ENCODE assay signal across 15 cellular contexts in the genomic region with DNA sequence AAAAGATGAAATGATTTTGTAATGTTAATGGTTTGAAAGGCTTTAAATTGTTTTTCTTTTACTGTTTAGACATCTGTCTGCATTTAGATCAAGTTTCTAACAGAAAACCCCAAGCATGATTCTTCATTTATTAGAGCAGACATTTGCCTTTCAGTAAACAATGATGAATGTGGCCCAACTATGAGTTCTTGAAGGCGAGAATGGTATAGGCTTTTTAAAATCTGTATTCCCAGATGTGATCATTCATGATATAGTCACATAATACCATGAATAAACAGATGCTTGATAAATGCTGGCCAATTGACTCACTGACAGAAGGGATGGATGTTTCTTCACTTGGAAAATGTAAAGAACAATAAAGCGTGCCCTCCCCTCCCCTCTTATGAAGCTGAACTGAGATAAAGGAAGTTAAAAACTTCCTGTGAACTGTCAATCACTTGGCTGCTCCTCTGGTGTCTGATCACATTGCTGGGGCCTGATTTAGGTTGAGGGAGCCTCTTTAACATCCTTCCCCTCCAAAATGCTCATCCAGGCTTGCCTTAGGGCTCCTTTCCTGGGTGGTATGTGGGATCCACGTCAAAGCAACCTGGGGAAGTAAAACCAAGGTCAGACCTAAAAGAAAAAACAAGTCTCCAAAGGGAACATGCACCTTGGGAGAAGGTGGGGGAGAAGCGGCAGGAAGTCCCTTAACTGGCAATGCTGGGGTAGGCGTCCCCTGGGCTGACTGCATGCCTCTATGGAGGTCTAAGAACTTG. TPM values are rescaled to one million over a fixed set of nuclear protein-coding genes. Genes with fewer than 3 reads are reported as not detected.
"Had no signal": no experiment of that assay in that cellular context is flagged by ENCODE, and none has a peak within 500 bp of the region (broad histone marks: within the 10 kb centered on the region; RNA-seq: fewer than 3 reads in every experiment).

No MANE protein-coding gene starts in this region.

- H3K4me1 ChIP-seq: body of pancreas, gastrocnemius medialis, pancreas, thyroid gland had no signal

- DNase-seq: activated CD4-positive, CD25-positive, alpha-beta regulatory T cell treated with anti-CD3 and anti-CD28 coated beads, Interleukin-2, amount 50 U/mL, for 72 hours; activated CD8-positive, alpha-beta T cell treated with anti-CD3 and anti-CD28 coated beads for 36 hours; activated naive CD4-positive, alpha-beta T cell treated with anti-CD3 and anti-CD28 coated beads, Interleukin-2, amount 50 U/mL, for 16 hours; body of pancreas; central memory CD4-positive, alpha-beta T cell; cortex of kidney; effector memory CD4-positive, alpha-beta T cell; gastrocnemius medialis; kidney; left ventricle myocardium superior; pancreas; stimulated activated CD4-positive, alpha-beta T cell treated with anti-CD3 and anti-CD28 coated beads, Interleukin-4, amount 100 ng/mL, for 4 hours; thyroid gland had no signal

- H3K9me3 ChIP-seq: body of pancreas, gastrocnemius medialis, pancreas, thyroid gland had no signal

- H3K27ac ChIP-seq: body of pancreas, epithelial cell of prostate, gastrocnemius medialis, pancreas, thyroid gland had no signal

- H3K4me3 ChIP-seq: body of pancreas, gastrocnemius medialis, pancreas, thyroid gland had no signal

- H3K4me3 Mint-ChIP-seq: activated CD8-positive, alpha-beta T cell treated with anti-CD3 and anti-CD28 coated beads for 36 hours; activated T-helper 17 cell treated with anti-CD3 and anti-CD28 coated beads, Interleukin-2, amount 50 U/mL, for 72 hours had no signal

- ATAC-seq: activated CD8-positive, alpha-beta T cell treated with anti-CD3 and anti-CD28 coated beads for 36 hours; activated T-helper 17 cell treated with anti-CD3 and anti-CD28 coated beads, Interleukin-2, amount 50 U/mL, for 72 hours; body of pancreas; gastrocnemius medialis; pancreas had no signal

- H3K9me3 Mint-ChIP-seq: activated CD8-positive, alpha-beta T cell treated with anti-CD3 and anti-CD28 coated beads for 36 hours; activated T-helper 17 cell treated with anti-CD3 and anti-CD28 coated beads, Interleukin-2, amount 50 U/mL, for 72 hours had no signal

- H3K36me3 ChIP-seq: gastrocnemius medialis, pancreas, thyroid gland had no signal

- H3K27me3 ChIP-seq: body of pancreas, gastrocnemius medialis, pancreas, thyroid gland had no signal

- H3K27ac Mint-ChIP-seq: activated CD8-positive, alpha-beta T cell treated with anti-CD3 and anti-CD28 coated beads for 36 hours; activated T-helper 17 cell treated with anti-CD3 and anti-CD28 coated beads, Interleukin-2, amount 50 U/mL, for 72 hours had no signal

- H3K27me3 Mint-ChIP-seq: activated CD8-positive, alpha-beta T cell treated with anti-CD3 and anti-CD28 coated beads for 36 hours; activated T-helper 17 cell treated with anti-CD3 and anti-CD28 coated beads, Interleukin-2, amount 50 U/mL, for 72 hours had no signal

RNA-seq across cellular contexts. Expression of gene CAPN14, which starts 3.3 kb away (rescaled TPM):
- total RNA-seq: body of pancreas, gastrocnemius medialis had no signal
